In genomic region chr1:27576846-27577245, GRCh38 we compare ENCODE assay signal across 11 cellular contexts. TPM values are rescaled to one million over a fixed set of nuclear protein-coding genes. Genes with fewer than 3 reads are reported as not detected.
DNase-seq lines count a peak whose midpoint lies in the region; ATAC-seq, FAIRE-seq and TF ChIP-seq lines count a peak whose summit lies in the region.
"Had no signal": no experiment of that assay in that cellular context is flagged by ENCODE, and none has a peak within 500 bp of the region (broad histone marks: within the 10 kb centered on the region; RNA-seq: fewer than 3 reads in every experiment).

No MANE protein-coding gene starts in this region.

- H3K9me3 Mint-ChIP-seq in activated naive CD4-positive, alpha-beta T cell treated with anti-CD3 and anti-CD28 coated beads, Interleukin-2, amount 10 ng/mL, durations not matched to agents 7 days and 5 days, result no peaks in the 10 kb centered on the region
- H3K9me3 Mint-ChIP-seq: stimulated activated memory B cell treated with anti-CD40 and anti-IgM and Interleukin-4, amounts not matched to agents 10 μg/mL and 1 μg/mL and 100 μg/mL, for 72 hours had no signal

- H3K4me3 Mint-ChIP-seq in activated naive CD4-positive, alpha-beta T cell treated with anti-CD3 and anti-CD28 coated beads, Interleukin-2, amount 10 ng/mL, durations not matched to agents 7 days and 5 days, result no peak overlapping the region
- H3K4me3 Mint-ChIP-seq: stimulated activated memory B cell treated with anti-CD40 and anti-IgM and Interleukin-4, amounts not matched to agents 10 μg/mL and 1 μg/mL and 100 μg/mL, for 72 hours had no signal

- no peaks in the 10 kb centered on the region for H3K27me3 ChIP-seq in HepG2 (ENCODE audit: control insufficient read depth in 1 of 2, insufficient read depth in 2 of 2, low read length in 2 of 2)
- no peaks in the 10 kb centered on the region for H3K27me3 ChIP-seq in right lobe of liver
- no peaks in the 10 kb centered on the region for H3K27me3 ChIP-seq in right cardiac atrium (ENCODE audit: control insufficient read depth, insufficient read depth)
- no peaks in the 10 kb centered on the region for H3K27me3 ChIP-seq in rectal smooth muscle tissue (ENCODE audit: control insufficient read depth, insufficient read depth, low read length)

- no peak for TF ChIP-seq CTCF in HepG2 (CRISPR knock-in tag; IDR thresholded peaks at IDR 0.05)
- no peak for TF ChIP-seq CTCF in right lobe of liver (IDR thresholded peaks at IDR 0.05)

- DNase-seq in HepG2 (ENCODE audit: low spot score) (no peak), right lobe of liver (no peak), right cardiac atrium (peak in 2 of 3 donors; percentile 47 to 72), SW 1271 (lab: John Stamatoyannopoulos, UW) (no peak)
- DNase-seq in activated naive CD4-positive, alpha-beta T cell treated with anti-CD3 and anti-CD28 coated beads, Interleukin-2, amount 10 ng/mL, durations not matched to agents 7 days and 5 days, result no peak
- DNase-seq: MM.1S had no signal

- H3K9me3 ChIP-seq in HepG2 (ENCODE audit: low read length), result no peaks in the 10 kb centered on the region
- no peaks in the 10 kb centered on the region for H3K9me3 ChIP-seq in right lobe of liver
- H3K9me3 ChIP-seq in right cardiac atrium (ENCODE audit: control insufficient read depth, low read length), result no peaks in the 10 kb centered on the region
- H3K9me3 ChIP-seq: HAP-1 had no signal

- no peak overlapping the region for H2AFZ ChIP-seq in HepG2 (ENCODE audit: low read length)

- peaks cover 14% of the 10 kb centered on the region; the same call in 1 of the 2 replicates for H4K20me1 ChIP-seq in HepG2 (ENCODE audit: insufficient read depth, low read length)

- CTCF ChIA-PET in HepG2 (lab: Yijun Ruan, JAX; ENCODE audit: low intra/inter-chr PET ratio, low total read pairs), result no interaction called here
- CTCF ChIA-PET in activated naive CD4-positive, alpha-beta T cell treated with anti-CD3 and anti-CD28 coated beads, Interleukin-2, amount 10 ng/mL, durations not matched to agents 7 days and 5 days (lab: Charles Lee), result no interaction called here

- WGBS in HepG2 (ENCODE audit: low lambda C conversion rate), result 54% methylated on average over 3 of the region's 7 CpGs
- WGBS in right lobe of liver (ENCODE audit: insufficient coverage, low coverage, low lambda C conversion rate, missing lambda C conversion rate), result 43% methylated on average over 4 of the region's 7 CpGs
- 51% methylated on average over 7 of the region's 7 CpGs for WGBS in right cardiac atrium

- peak overlapping the region; percentile 62; the same call in 1 of the 2 replicates for H3K4me2 ChIP-seq in HepG2 (ENCODE audit: low read depth, low read length)

- no TSS peak for BruUV-seq in HepG2 (replicated peaks; lab: Mats Ljungman, UMichigan)

- H3K9ac ChIP-seq in HepG2 (ENCODE audit: insufficient read depth, low read depth, low read length), result no peak overlapping the region
- no peak overlapping the region for H3K9ac ChIP-seq in rectal smooth muscle tissue (ENCODE audit: low read length)

- no peak overlapping the region for H3K27ac Mint-ChIP-seq in activated naive CD4-positive, alpha-beta T cell treated with anti-CD3 and anti-CD28 coated beads, Interleukin-2, amount 10 ng/mL, durations not matched to agents 7 days and 5 days
- H3K27ac Mint-ChIP-seq: stimulated activated memory B cell treated with anti-CD40 and anti-IgM and Interleukin-4, amounts not matched to agents 10 μg/mL and 1 μg/mL and 100 μg/mL, for 72 hours had no signal

- peaks cover 68% of the 10 kb centered on the region for H3K4me1 ChIP-seq in HepG2 (ENCODE audit: insufficient read depth, low read length)
- H3K4me1 ChIP-seq in right lobe of liver, result peaks cover 0 to 38% (median 19%) of the 10 kb centered on the region in 4 donors
- H3K4me1 ChIP-seq in right cardiac atrium (ENCODE audit: control insufficient read depth, insufficient read depth, low read length), result peaks cover 45% of the 10 kb centered on the region
- peaks cover 46% of the 10 kb centered on the region for H3K4me1 ChIP-seq in rectal smooth muscle tissue (ENCODE audit: control insufficient read depth, insufficient read depth, low read length)
- H3K4me1 ChIP-seq: HAP-1 had no signal

- FAIRE-seq in HepG2 (lab: Jason Lieb, UNC), result no peak

- TF ChIP-seq EP300 in HepG2 (IDR thresholded peaks at IDR 0.05; ENCODE audit: low read depth in 2 of 2, low read length in 2 of 2) (no peak), HepG2 (CRISPR knock-in tag; IDR thresholded peaks at IDR 0.05; ENCODE audit: borderline replicate concordance) (no peak)

- H3K36me3 Mint-ChIP-seq in activated naive CD4-positive, alpha-beta T cell treated with anti-CD3 and anti-CD28 coated beads, Interleukin-2, amount 10 ng/mL, durations not matched to agents 7 days and 5 days, result no peaks in the 10 kb centered on the region

- ATAC-seq in HepG2, result no peak
- no peak for ATAC-seq in right lobe of liver
- ATAC-seq in right cardiac atrium, result no peak
- no peak for ATAC-seq in GM21360 (IDR thresholded peaks at IDR 0.05; ENCODE audit: unreplicated experiment)
- no peak for ATAC-seq in GM21528 (IDR thresholded peaks at IDR 0.05; ENCODE audit: low FRiP score, unreplicated experiment)
- ATAC-seq: stimulated activated memory B cell treated with anti-CD40 and anti-IgM and Interleukin-4, amounts not matched to agents 10 μg/mL and 1 μg/mL and 100 μg/mL, for 72 hours had no signal

- H3K27ac ChIP-seq in HepG2 (ENCODE audit: extremely low read length, insufficient read depth, low read length), result no peak overlapping the region
- H3K27ac ChIP-seq in right lobe of liver, result no peak overlapping the region
- H3K27ac ChIP-seq in right cardiac atrium (ENCODE audit: low read length), result peak overlapping the region; percentile 73
- H3K27ac ChIP-seq in rectal smooth muscle tissue (ENCODE audit: low read depth, low read length), result peak overlapping the region; percentile 84

- no peaks in the 10 kb centered on the region for H3K36me3 ChIP-seq in HepG2 (replicated peaks in 1 of 2; ENCODE audit: control insufficient read depth in 1 of 2, insufficient read depth in 2 of 2, low read length in 2 of 2)
- no peaks in the 10 kb centered on the region for H3K36me3 ChIP-seq in right lobe of liver
- H3K36me3 ChIP-seq in rectal smooth muscle tissue (ENCODE audit: control insufficient read depth, insufficient read depth, low read length), result no peaks in the 10 kb centered on the region
- H3K36me3 ChIP-seq: HAP-1 had no signal

- intact Hi-C loops in HepG2 (cut with micrococcal nuclease; ENCODE audit: unreplicated experiment), result no loop called here
- intact Hi-C loops in right lobe of liver (cut with DNase I), result no loop called here
- intact Hi-C loops in right cardiac atrium (cut with DNase I), result no loop called here

- no peak overlapping the region for H3K4me3 ChIP-seq in HepG2 (replicated peaks in 1 of 3; ENCODE audit: insufficient read depth in 1 of 3, low read depth in 2 of 3, low read length in 3 of 3)
- H3K4me3 ChIP-seq in right lobe of liver, result no peak overlapping the region
- no peak overlapping the region for H3K4me3 ChIP-seq in right cardiac atrium (ENCODE audit: low read length)
- H3K4me3 ChIP-seq in rectal smooth muscle tissue (ENCODE audit: low read length), result no peak overlapping the region
- H3K4me3 ChIP-seq: HAP-1 had no signal

- no peak for TF ChIP-seq RAD21 in HepG2 (CRISPR knock-in tag; IDR thresholded peaks at IDR 0.05)

- POLR2A ChIA-PET in HepG2 (lab: Yijun Ruan, JAX), result interaction anchor here (1.3 to 3.2 kb wide), 4 partner anchors 13 to 87 kb away, joined by 4 to 11 read pairs (median 8); partner anchors contain the start of gene WASF2

- peaks cover 9% of the 10 kb centered on the region for H3K4me1 Mint-ChIP-seq in activated naive CD4-positive, alpha-beta T cell treated with anti-CD3 and anti-CD28 coated beads, Interleukin-2, amount 10 ng/mL, durations not matched to agents 7 days and 5 days

- no peak for TF ChIP-seq POLR2A in HepG2 (IDR thresholded peaks at IDR 0.05; ENCODE audit: insufficient read depth in 1 of 2, low read depth in 2 of 2, low read length in 2 of 2)
- TF ChIP-seq POLR2A in right lobe of liver (IDR thresholded peaks at IDR 0.05), result no peak

- in situ Hi-C loops in HepG2 (cut with HindIII; ENCODE audit: extremely low pct_ligation_motif_present, low pct_unique_long_range_greater_than_20kb), result no loop called here

- peaks cover 54% of the 10 kb centered on the region for H3K27me3 Mint-ChIP-seq in activated naive CD4-positive, alpha-beta T cell treated with anti-CD3 and anti-CD28 coated beads, Interleukin-2, amount 10 ng/mL, durations not matched to agents 7 days and 5 days
- H3K27me3 Mint-ChIP-seq: stimulated activated memory B cell treated with anti-CD40 and anti-IgM and Interleukin-4, amounts not matched to agents 10 μg/mL and 1 μg/mL and 100 μg/mL, for 72 hours had no signal

- H3K79me2 ChIP-seq in HepG2 (ENCODE audit: insufficient read depth, low read length), result peaks cover 27% of the 10 kb centered on the region

RNA-seq across cellular contexts. Expression of gene AHDC1, which starts 27.1 kb away (rescaled TPM):
- 2.6 and 2.7 TPM in 2 replicates for total RNA-seq in HepG2 (2016; rRNA removed; fragmentation: Illumina TruSeq; extraction: Trizol)
- total RNA-seq in HepG2 (2016; cell fraction: cytosol; rRNA removed; fragmentation: Illumina TruSeq; extraction: Trizol; ENCODE audit: low read depth), result 1.9 and 2.6 TPM in 2 replicates
- total RNA-seq in HepG2 (2016; cell fraction: insoluble cytoplasmic fraction; rRNA removed; fragmentation: Illumina TruSeq; extraction: Trizol), result 3.1 and 3.5 TPM in 2 replicates
- total RNA-seq in HepG2 (2016; cell fraction: membrane; rRNA removed; fragmentation: Illumina TruSeq; extraction: Trizol), result 1.6 and 2.4 TPM in 2 replicates
- 3.0 and 6.6 TPM in 2 replicates for total RNA-seq in HepG2 (2016; cell fraction: nucleus; rRNA removed; fragmentation: Illumina TruSeq; extraction: Trizol)
- 1.0 and 1.2 TPM in 2 replicates for polyA plus RNA-seq in HepG2 (2011; rRNA removed)
- polyA plus RNA-seq in HepG2 (2011; cell fraction: cytosol; rRNA removed), result 0.52 and 0.72 TPM in 2 replicates
- polyA plus RNA-seq in HepG2 (2011; cell fraction: nucleus; rRNA removed), result 7.0 and 8.3 TPM in 2 replicates
- 4.7 and 7.3 TPM in 2 replicates for polyA plus RNA-seq in HepG2 (2012)
- 0.24 and 0.35 TPM in 2 replicates for polyA plus RNA-seq in HepG2 (2016; cell fraction: cytosol; fragmentation: Illumina TruSeq; extraction: Trizol; ENCODE audit: low read depth)
- 3.9 and 4.0 TPM in 2 replicates for polyA plus RNA-seq in HepG2 (2016; cell fraction: insoluble cytoplasmic fraction; fragmentation: Illumina TruSeq; extraction: Trizol; ENCODE audit: low read depth)
- 0.32 and 0.57 TPM in 2 replicates for polyA plus RNA-seq in HepG2 (2016; cell fraction: membrane; fragmentation: Illumina TruSeq; extraction: Trizol; ENCODE audit: low read depth)
- 12.2 and 16.8 TPM in 2 replicates for polyA plus RNA-seq in HepG2 (2016; cell fraction: nucleus; fragmentation: Illumina TruSeq; extraction: Trizol; ENCODE audit: insufficient read depth, low read depth)
- 3.1 and 6.5 TPM in 2 replicates for polyA minus RNA-seq in HepG2 (2011; rRNA and poly(A)+ RNA removed; ENCODE audit: low replicate concordance)
- polyA minus RNA-seq in HepG2 (2011; cell fraction: cytosol; rRNA and poly(A)+ RNA removed), result 3.1 and 3.7 TPM in 2 replicates
- polyA minus RNA-seq in HepG2 (2011; cell fraction: nucleus; rRNA and poly(A)+ RNA removed), result 5.1 and 5.3 TPM in 2 replicates
- 10 to 100 TPM in 3 of 6 experiments, 1 to 10 TPM in 3; 5.5 to 21.3 (median 10.9) TPM for total RNA-seq in right lobe of liver
- 10 to 100 TPM; 40.4 to 53.5 (median 50.6) TPM for total RNA-seq in right cardiac atrium
- polyA plus RNA-seq in right cardiac atrium, result 26.3 TPM

RNA-seq across cellular contexts. Expression of gene FGR, which starts 58.1 kb away (rescaled TPM):
- not detected in 2 replicates for total RNA-seq in HepG2 (2016; rRNA removed; fragmentation: Illumina TruSeq; extraction: Trizol)
- not detected in 2 replicates for total RNA-seq in HepG2 (2016; cell fraction: cytosol; rRNA removed; fragmentation: Illumina TruSeq; extraction: Trizol; ENCODE audit: low read depth)
- not detected in 2 replicates for total RNA-seq in HepG2 (2016; cell fraction: insoluble cytoplasmic fraction; rRNA removed; fragmentation: Illumina TruSeq; extraction: Trizol)
- total RNA-seq in HepG2 (2016; cell fraction: membrane; rRNA removed; fragmentation: Illumina TruSeq; extraction: Trizol), result not detected in 2 replicates
- not detected in 2 replicates for total RNA-seq in HepG2 (2016; cell fraction: nucleus; rRNA removed; fragmentation: Illumina TruSeq; extraction: Trizol)
- polyA plus RNA-seq in HepG2 (2011; rRNA removed), result 0.04 TPM in 1 of 2 replicates, not detected in the other
- 0.01 and 0.04 TPM in 2 replicates for polyA plus RNA-seq in HepG2 (2011; cell fraction: cytosol; rRNA removed)
- 0.14 and 0.33 TPM in 2 replicates for polyA plus RNA-seq in HepG2 (2011; cell fraction: nucleus; rRNA removed)
- not detected in 2 replicates for polyA plus RNA-seq in HepG2 (2012)
- polyA plus RNA-seq in HepG2 (2016; cell fraction: cytosol; fragmentation: Illumina TruSeq; extraction: Trizol; ENCODE audit: low read depth), result not detected in 2 replicates
- polyA plus RNA-seq in HepG2 (2016; cell fraction: insoluble cytoplasmic fraction; fragmentation: Illumina TruSeq; extraction: Trizol; ENCODE audit: low read depth), result not detected in 2 replicates
- not detected in 2 replicates for polyA plus RNA-seq in HepG2 (2016; cell fraction: membrane; fragmentation: Illumina TruSeq; extraction: Trizol; ENCODE audit: low read depth)
- not detected in 2 replicates for polyA plus RNA-seq in HepG2 (2016; cell fraction: nucleus; fragmentation: Illumina TruSeq; extraction: Trizol; ENCODE audit: insufficient read depth, low read depth)
- 0.33 TPM in 1 of 2 replicates, not detected in the other for polyA minus RNA-seq in HepG2 (2011; rRNA and poly(A)+ RNA removed; ENCODE audit: low replicate concordance)
- polyA minus RNA-seq in HepG2 (2011; cell fraction: cytosol; rRNA and poly(A)+ RNA removed), result not detected in 2 replicates
- polyA minus RNA-seq in HepG2 (2011; cell fraction: nucleus; rRNA and poly(A)+ RNA removed), result not detected in 2 replicates
- total RNA-seq in right lobe of liver, result 1 to 10 TPM; 2.5 to 10.0 (median 6.3) TPM
- 10 to 100 TPM in 1 of 4 donors, 1 to 10 TPM in 3; 3.2 to 12.6 (median 5.1) TPM for total RNA-seq in right cardiac atrium
- polyA plus RNA-seq in right cardiac atrium, result 3.5 TPM

Comparison
In these comparisons a context has a peak if more than half of its experiments do, and no peak if none do; other contexts are left out.
1. DNase-seq: peak in right cardiac atrium (2 of 3); none in HepG2 (single experiment), right lobe of liver (0 of 3), SW 1271 (0 of 2) and activated naive CD4-positive, alpha-beta T cell treated with anti-CD3 and anti-CD28 coated beads, Interleukin-2, amount 10 ng/mL, durations not matched to agents 7 days and 5 days (single experiment).
2. H3K27ac ChIP-seq: peak in right cardiac atrium (single experiment) and rectal smooth muscle tissue (single experiment); none in HepG2 (single experiment) and right lobe of liver (0 of 3).